In the genomic region with DNA sequence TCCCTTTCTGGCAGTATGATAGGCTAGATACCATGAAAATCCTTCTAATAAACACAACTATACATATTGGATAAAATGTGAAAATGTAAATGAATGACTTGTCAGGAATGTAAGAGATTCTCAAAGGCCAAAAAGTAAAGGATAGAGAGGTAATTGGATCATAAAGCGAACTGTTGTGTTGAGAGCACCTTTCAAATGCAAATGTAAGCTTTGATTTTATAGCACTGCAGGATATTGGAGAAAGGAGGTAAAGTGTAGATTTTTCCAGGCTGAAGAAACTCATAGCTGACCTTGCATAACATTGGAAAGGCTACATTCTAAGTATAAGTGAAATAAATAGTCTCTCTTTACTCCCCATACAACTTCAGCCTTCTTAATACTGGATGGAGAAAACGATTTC, we compare ENCODE assay signal across 8 cellular contexts.
"Had no signal": no experiment of that assay in that cellular context is flagged by ENCODE, and none has a peak within 500 bp of the region (broad histone marks: within the 10 kb centered on the region; RNA-seq: fewer than 3 reads in every experiment).

No MANE protein-coding gene starts in this region.

- ATAC-seq: HepG2, K562 had no signal

- H3K4me1 Mint-ChIP-seq: IgD-negative memory B cell had no signal

- DNase-seq: IMR-90, KBM-7, KG1 had no signal

- H3K27ac Mint-ChIP-seq: IgD-negative memory B cell had no signal

- H3K4me3 Mint-ChIP-seq: IgD-negative memory B cell had no signal

- H3K27ac ChIP-seq: HL-60, KMS-11 had no signal
